In genomic region chr15:68231102-68231818, GRCh38 we compare ENCODE assay signal across 1 cellular context.
TF ChIP-seq lines count a peak whose summit lies in the region.

No MANE protein-coding gene starts in this region.

TF ChIP-seq in HEK293, 187 proteins besides CTCF, POLR2A, EP300 and RAD21 (continued from another document):
- TF ChIP-seq PATZ1 (tag by site-specific recombination; IDR thresholded peaks at IDR 0.05) (0 out of 2 replicates have a peak, but pooled peaks have one; percentile 12), ZIC2 (tag by site-specific recombination; IDR thresholded peaks at IDR 0.05) (peak; percentile 67), ZNF621 (tag by site-specific recombination; IDR thresholded peaks at IDR 0.05) (no peak), ZNF302 (tag by site-specific recombination; IDR thresholded peaks at IDR 0.05; ENCODE audit: low read depth) (no peak), ZNF561 (tag by site-specific recombination; IDR thresholded peaks at IDR 0.05; ENCODE audit: borderline replicate concordance) (0 out of 2 replicates have a peak, but pooled peaks have one; percentile 46), ZSCAN16 (tag by site-specific recombination; IDR thresholded peaks at IDR 0.05) (peak; percentile 43; the same call in 1 of the 2 replicates), YY2 (tag by site-specific recombination; IDR thresholded peaks at IDR 0.05) (no peak), ZNF121 (tag by site-specific recombination; IDR thresholded peaks at IDR 0.05) (no peak), ZBTB21 (tag by site-specific recombination; IDR thresholded peaks at IDR 0.05) (peak; percentile 72)
- TF ChIP-seq, protein P1, sequence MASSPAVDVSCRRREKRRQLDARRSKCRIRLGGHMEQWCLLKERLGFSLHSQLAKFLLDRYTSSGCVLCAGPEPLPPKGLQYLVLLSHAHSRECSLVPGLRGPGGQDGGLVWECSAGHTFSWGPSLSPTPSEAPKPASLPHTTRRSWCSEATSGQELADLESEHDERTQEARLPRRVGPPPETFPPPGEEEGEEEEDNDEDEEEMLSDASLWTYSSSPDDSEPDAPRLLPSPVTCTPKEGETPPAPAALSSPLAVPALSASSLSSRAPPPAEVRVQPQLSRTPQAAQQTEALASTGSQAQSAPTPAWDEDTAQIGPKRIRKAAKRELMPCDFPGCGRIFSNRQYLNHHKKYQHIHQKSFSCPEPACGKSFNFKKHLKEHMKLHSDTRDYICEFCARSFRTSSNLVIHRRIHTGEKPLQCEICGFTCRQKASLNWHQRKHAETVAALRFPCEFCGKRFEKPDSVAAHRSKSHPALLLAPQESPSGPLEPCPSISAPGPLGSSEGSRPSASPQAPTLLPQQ (tag by site-specific recombination; IDR thresholded peaks at IDR 0.05) = 0 out of 2 replicates have a peak, but pooled peaks have one; percentile 48
